ENCODE assay signal across 1 cellular context in genomic region chr12:122665759-122666158, GRCh38.
TF ChIP-seq lines count a peak whose summit lies in the region.

No MANE protein-coding gene starts in this region.

TF ChIP-seq in K562, 482 proteins besides CTCF, POLR2A, EP300 and RAD21 (continued from another document):
- no peak for TF ChIP-seq THRB (CRISPR knock-in tag; conservative IDR thresholded peaks at IDR 0.05)
